1 cellular context compared by ENCODE assay signal in the genomic region with DNA sequence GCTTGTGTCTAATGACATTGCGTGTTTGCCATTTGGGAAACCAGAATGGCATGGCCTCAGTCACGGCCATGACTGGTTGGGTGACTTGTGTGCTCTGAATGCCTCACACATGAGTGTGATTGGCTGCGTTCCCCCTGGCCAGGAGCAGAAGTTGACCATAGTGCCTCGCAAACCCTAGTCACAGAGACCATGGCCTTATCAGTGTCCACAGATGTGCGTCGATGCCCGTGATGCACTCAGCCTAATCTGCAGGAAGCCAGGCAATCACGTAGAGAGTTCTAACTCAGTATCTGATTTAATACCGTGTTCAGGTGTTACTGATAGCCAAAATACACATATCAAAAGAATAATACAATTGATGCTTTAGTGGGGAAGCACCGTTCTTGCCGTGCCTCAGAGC.
TF ChIP-seq lines count a peak whose summit lies in the region.

No MANE protein-coding gene starts in this region.

TF ChIP-seq in K562, 482 proteins besides CTCF, POLR2A, EP300 and RAD21 (continued from another document and continues in another):
- TF ChIP-seq NFIX (CRISPR knock-in tag; IDR thresholded peaks at IDR 0.05; ENCODE audit: low read depth) (no peak), L3MBTL2 (IDR thresholded peaks at IDR 0.05) (peak; percentile 22; the same call in 1 of the 2 replicates), KDM1A (IDR thresholded peaks at IDR 0.05) (peak; percentile 97 to 98), GMEB1 (CRISPR knock-in tag; IDR thresholded peaks at IDR 0.05) (no peak), MEF2A (IDR thresholded peaks at IDR 0.05; ENCODE audit: control insufficient read depth, low read depth, low read length) (no peak), EP400 (IDR thresholded peaks at IDR 0.05) (peak; percentile 30; the same call in 1 of the 2 replicates), ZNF212 (CRISPR knock-in tag; IDR thresholded peaks at IDR 0.05) (no peak), ZSCAN32 (CRISPR knock-in tag; IDR thresholded peaks at IDR 0.05) (no peak), NEUROD1 (IDR thresholded peaks at IDR 0.05; ENCODE audit: borderline replicate concordance, low read depth, low read length, partially characterized antibody) (peak; percentile 31), RUNX1 (IDR thresholded peaks at IDR 0.05; ENCODE audit: low read depth) (0 out of 2 replicates have a peak, but pooled peaks have one; percentile 56), HLTF (IDR thresholded peaks at IDR 0.05) (no peak), CGGBP1 (CRISPR knock-in tag; IDR thresholded peaks at IDR 0.05) (no peak), ELK3 (CRISPR knock-in tag; IDR thresholded peaks at IDR 0.05) (no peak), ZBTB40 (IDR thresholded peaks at IDR 0.05) (no peak), ZBTB40 (CRISPR knock-in tag; IDR thresholded peaks at IDR 0.05) (no peak), RBM17 (IDR thresholded peaks at IDR 0.05; ENCODE audit: borderline replicate concordance, low read depth, low read length) (no peak), MYC (IDR thresholded peaks at IDR 0.05; ENCODE audit: low read depth, low read length) (0 out of 2 replicates have a peak, but pooled peaks have one; percentile 20), MYC (CRISPR knock-in tag; IDR thresholded peaks at IDR 0.05; ENCODE audit: borderline replicate concordance, low read depth) (no peak), SMARCA4 (IDR thresholded peaks at IDR 0.05) (peak; percentile 89), DPF2 (IDR thresholded peaks at IDR 0.05) (peak; percentile 92), SMARCE1 (IDR thresholded peaks at IDR 0.05) (peak; percentile 84), EHMT2 (IDR thresholded peaks at IDR 0.05) (no peak), SMAD4 (CRISPR knock-in tag; conservative IDR thresholded peaks at IDR 0.05) (peak; percentile 46; the same call in 1 of the 2 replicates), ZNF121 (CRISPR knock-in tag; conservative IDR thresholded peaks at IDR 0.05) (no peak), NFIC (IDR thresholded peaks at IDR 0.05) (peak; percentile 79), ZNF12 (CRISPR knock-in tag; IDR thresholded peaks at IDR 0.05) (no peak), ZBTB17 (CRISPR knock-in tag; IDR thresholded peaks at IDR 0.05) (no peak), ZSCAN29 (IDR thresholded peaks at IDR 0.05) (no peak), BMI1 (IDR thresholded peaks at IDR 0.05; ENCODE audit: low read length) (no peak), NCOR1 (IDR thresholded peaks at IDR 0.05) (peak; percentile 91), EWSR1 (IDR thresholded peaks at IDR 0.05; ENCODE audit: borderline replicate concordance, low read depth, partially characterized antibody) (no peak), E2F1 (CRISPR knock-in tag; IDR thresholded peaks at IDR 0.05) (no peak), ZNF551 (CRISPR knock-in tag; IDR thresholded peaks at IDR 0.05) (no peak), RAD51 (IDR thresholded peaks at IDR 0.05; ENCODE audit: borderline replicate concordance, low read depth) (no peak), JUND (IDR thresholded peaks at IDR 0.05; ENCODE audit: borderline replicate concordance, low read depth, low read length) (peak; percentile 47; the same call in 1 of the 2 replicates), JUND (tag; IDR thresholded peaks at IDR 0.05; ENCODE audit: borderline replicate concordance, low read depth, low read length) (no peak), PPARD (CRISPR knock-in tag; IDR thresholded peaks at IDR 0.05) (no peak), FUS (optimal IDR thresholded peaks at IDR 0.05; ENCODE audit: low read depth, low read length) (no peak), MBD1 (CRISPR knock-in tag; IDR thresholded peaks at IDR 0.05) (0 out of 2 replicates have a peak, but pooled peaks have one; percentile 41), TBL1XR1 (IDR thresholded peaks at IDR 0.05; ENCODE audit: low read length in 2 of 2) (peak in 1 of 2 experiments; percentile 72; a peak in 2 of 4 replicates), COPS2 (conservative IDR thresholded peaks at IDR 0.05) (no peak), TGIF2 (CRISPR knock-in tag; IDR thresholded peaks at IDR 0.05) (no peak), GTF2B (IDR thresholded peaks at IDR 0.05; ENCODE audit: extremely low read depth, insufficient read length) (no peak)
- TF ChIP-seq, protein P1, sequence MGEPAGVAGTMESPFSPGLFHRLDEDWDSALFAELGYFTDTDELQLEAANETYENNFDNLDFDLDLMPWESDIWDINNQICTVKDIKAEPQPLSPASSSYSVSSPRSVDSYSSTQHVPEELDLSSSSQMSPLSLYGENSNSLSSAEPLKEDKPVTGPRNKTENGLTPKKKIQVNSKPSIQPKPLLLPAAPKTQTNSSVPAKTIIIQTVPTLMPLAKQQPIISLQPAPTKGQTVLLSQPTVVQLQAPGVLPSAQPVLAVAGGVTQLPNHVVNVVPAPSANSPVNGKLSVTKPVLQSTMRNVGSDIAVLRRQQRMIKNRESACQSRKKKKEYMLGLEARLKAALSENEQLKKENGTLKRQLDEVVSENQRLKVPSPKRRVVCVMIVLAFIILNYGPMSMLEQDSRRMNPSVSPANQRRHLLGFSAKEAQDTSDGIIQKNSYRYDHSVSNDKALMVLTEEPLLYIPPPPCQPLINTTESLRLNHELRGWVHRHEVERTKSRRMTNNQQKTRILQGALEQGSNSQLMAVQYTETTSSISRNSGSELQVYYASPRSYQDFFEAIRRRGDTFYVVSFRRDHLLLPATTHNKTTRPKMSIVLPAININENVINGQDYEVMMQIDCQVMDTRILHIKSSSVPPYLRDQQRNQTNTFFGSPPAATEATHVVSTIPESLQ (CRISPR knock-in tag; IDR thresholded peaks at IDR 0.05) = no peak
- TF ChIP-seq, protein P2, sequence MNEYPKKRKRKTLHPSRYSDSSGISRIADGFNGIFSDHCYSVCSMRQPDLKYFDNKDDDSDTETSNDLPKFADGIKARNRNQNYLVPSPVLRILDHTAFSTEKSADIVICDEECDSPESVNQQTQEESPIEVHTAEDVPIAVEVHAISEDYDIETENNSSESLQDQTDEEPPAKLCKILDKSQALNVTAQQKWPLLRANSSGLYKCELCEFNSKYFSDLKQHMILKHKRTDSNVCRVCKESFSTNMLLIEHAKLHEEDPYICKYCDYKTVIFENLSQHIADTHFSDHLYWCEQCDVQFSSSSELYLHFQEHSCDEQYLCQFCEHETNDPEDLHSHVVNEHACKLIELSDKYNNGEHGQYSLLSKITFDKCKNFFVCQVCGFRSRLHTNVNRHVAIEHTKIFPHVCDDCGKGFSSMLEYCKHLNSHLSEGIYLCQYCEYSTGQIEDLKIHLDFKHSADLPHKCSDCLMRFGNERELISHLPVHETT (CRISPR knock-in tag; conservative IDR thresholded peaks at IDR 0.05 in 1 of 2, IDR thresholded peaks at IDR 0.05 in 1 of 2) = peak in 1 of 2 experiments; percentile 79; a peak in 2 of 4 replicates
